ENCODE assay signal across 8 cellular contexts in the genomic region with DNA sequence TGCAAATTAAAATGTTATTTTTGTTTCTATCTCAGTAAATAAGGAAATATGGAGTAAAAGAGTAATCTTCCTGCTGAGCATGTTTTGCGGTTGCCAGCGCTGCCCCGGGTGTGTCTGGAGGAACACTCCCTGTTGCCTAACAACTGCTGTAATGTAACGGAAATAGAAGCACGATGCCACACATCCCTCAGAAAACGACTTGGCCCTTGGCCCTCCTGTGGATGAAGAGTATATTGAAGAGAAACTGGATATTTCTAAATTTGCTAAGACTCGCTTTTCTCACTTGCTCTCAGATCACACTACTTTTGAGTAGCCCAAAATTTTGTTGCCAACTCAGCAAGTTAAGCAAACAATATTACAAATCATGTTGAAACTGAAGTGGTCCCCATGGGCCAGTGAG. TPM values are rescaled to one million over a fixed set of nuclear protein-coding genes. Genes with fewer than 3 reads are reported as not detected.
A peak's percentile ranks its signal among the peaks of the same experiment; 100 is the strongest.
DNase-seq lines count a peak whose midpoint lies in the region; ATAC-seq and FAIRE-seq lines count a peak whose summit lies in the region.

No MANE protein-coding gene starts in this region.

- peaks cover 31% of the 10 kb centered on the region for H3K27me3 ChIP-seq in GM23248 (replicated peaks; ENCODE audit: insufficient read depth)

- no peaks in the 10 kb centered on the region for H3K79me2 ChIP-seq in GM23248 (ENCODE audit: insufficient read depth)

- peak overlapping the region; percentile 76 for H3K4me2 ChIP-seq in GM23248 (ENCODE audit: unreplicated experiment)

- H4K20me1 ChIP-seq in GM23248 (ENCODE audit: insufficient read depth), result no peaks in the 10 kb centered on the region

- H3K27ac Mint-ChIP-seq in activated CD4-positive, alpha-beta T cell treated with anti-CD3 and anti-CD28 coated beads, Interleukin-2, amount 10 ng/mL, durations not matched to agents 24 days and 14 days, result peak overlapping the region; percentile 74

- intact Hi-C loops in activated CD4-positive, alpha-beta T cell treated with anti-CD3 and anti-CD28 coated beads, Interleukin-2, amount 10 ng/mL, durations not matched to agents 24 days and 14 days (cut with micrococcal nuclease), result no loop called here

- H3K36me3 Mint-ChIP-seq in activated CD4-positive, alpha-beta T cell treated with anti-CD3 and anti-CD28 coated beads, Interleukin-2, amount 10 ng/mL, durations not matched to agents 24 days and 14 days (ENCODE audit: low read depth), result peaks cover 4% of the 10 kb centered on the region

- no peaks in the 10 kb centered on the region for H3K36me3 ChIP-seq in GM23248 (ENCODE audit: low read depth)

- peaks cover 10% of the 10 kb centered on the region for H3K9me3 Mint-ChIP-seq in activated CD4-positive, alpha-beta T cell treated with anti-CD3 and anti-CD28 coated beads, Interleukin-2, amount 10 ng/mL, durations not matched to agents 24 days and 14 days

- in situ Hi-C loops in GM23248 (cut with MboI), result no loop called here

- peaks cover 8% of the 10 kb centered on the region for H3K27me3 Mint-ChIP-seq in activated CD4-positive, alpha-beta T cell treated with anti-CD3 and anti-CD28 coated beads, Interleukin-2, amount 10 ng/mL, durations not matched to agents 24 days and 14 days

- peak; percentile 77 for DNase-seq in EL
- peak; percentile 98 for DNase-seq in GM23248
- DNase-seq in NAMALWA (ENCODE audit: low spot score), result peak; percentile 83
- peak; percentile 92 for DNase-seq in activated CD4-positive, alpha-beta T cell treated with anti-CD3 and anti-CD28 coated beads, Interleukin-2, amount 10 ng/mL, durations not matched to agents 24 days and 14 days
- DNase-seq in midbrain (lab: John Stamatoyannopoulos, UW), result peak; percentile 6
- peak; percentile 47 for DNase-seq in superior temporal gyrus (ENCODE audit: extremely low spot score)

- peaks cover 10% of the 10 kb centered on the region for H3K4me1 ChIP-seq in GM23248 (ENCODE audit: insufficient read depth)

- H3K9me2 ChIP-seq in GM23248 (ENCODE audit: insufficient read depth), result no peaks in the 10 kb centered on the region

- H2AFZ ChIP-seq in GM23248, result no peak overlapping the region

- H3K9ac ChIP-seq in GM23248, result peak overlapping the region; percentile 39; the same call in 1 of the 2 replicates

- peak; percentile 53 for FAIRE-seq in endometrium (lab: Jason Lieb, UNC)

- H3F3A ChIP-seq in GM23248 (ENCODE audit: insufficient read depth), result no peaks in the 10 kb centered on the region

- H3K4me3 Mint-ChIP-seq in activated CD4-positive, alpha-beta T cell treated with anti-CD3 and anti-CD28 coated beads, Interleukin-2, amount 10 ng/mL, durations not matched to agents 24 days and 14 days, result peak overlapping the region; percentile 26

- peak overlapping the region; percentile 29 for H3K27ac ChIP-seq in GM23248

- no peak overlapping the region for H3K4me3 ChIP-seq in GM23248

- no peaks in the 10 kb centered on the region for H3K9me3 ChIP-seq in GM23248 (ENCODE audit: low read depth)

- 1 to 3% methylated on average over 7 of the region's 7 CpGs for WGBS in GM23248 (ENCODE audit: low coverage in 1 of 2, low lambda C conversion rate in 2 of 2, missing lambda C conversion rate in 2 of 2), 2 experiments

- H3K4me1 Mint-ChIP-seq in activated CD4-positive, alpha-beta T cell treated with anti-CD3 and anti-CD28 coated beads, Interleukin-2, amount 10 ng/mL, durations not matched to agents 24 days and 14 days, result peaks cover 62% of the 10 kb centered on the region

- ATAC-seq in HG03460 (IDR thresholded peaks at IDR 0.05; ENCODE audit: unreplicated experiment), result no peak

RNA-seq across cellular contexts. Expression of gene CX3CR1, which starts 18.9 kb away (rescaled TPM):
- total RNA-seq in GM23248 (2014; rRNA removed; shearing (Covaris generic)), result not detected in 2 replicates
- polyA plus RNA-seq in GM23248 (2016; fragmentation: Nextera tagmentation; extraction: Ambion mirVana), result not detected in 2 replicates
- 0.19 and 0.21 TPM in 2 replicates for total RNA-seq in activated CD4-positive, alpha-beta T cell treated with anti-CD3 and anti-CD28 coated beads, Interleukin-2, amount 10 ng/mL, durations not matched to agents 24 days and 14 days

Comparison
In these comparisons a context has a peak if more than half of its experiments do, and no peak if none do; other contexts are left out.
1. DNase-seq: peak in every context shown above with its lines; median percentile 98 in GM23248; 92 in activated CD4-positive, alpha-beta T cell treated with anti-CD3 and anti-CD28 coated beads, Interleukin-2, amount 10 ng/mL, durations not matched to agents 24 days and 14 days; 83 in NAMALWA; 77 in EL; 47 in superior temporal gyrus; 6 in midbrain.